Comparison of ENCODE assay signal across 8 cellular contexts in the genomic region with DNA sequence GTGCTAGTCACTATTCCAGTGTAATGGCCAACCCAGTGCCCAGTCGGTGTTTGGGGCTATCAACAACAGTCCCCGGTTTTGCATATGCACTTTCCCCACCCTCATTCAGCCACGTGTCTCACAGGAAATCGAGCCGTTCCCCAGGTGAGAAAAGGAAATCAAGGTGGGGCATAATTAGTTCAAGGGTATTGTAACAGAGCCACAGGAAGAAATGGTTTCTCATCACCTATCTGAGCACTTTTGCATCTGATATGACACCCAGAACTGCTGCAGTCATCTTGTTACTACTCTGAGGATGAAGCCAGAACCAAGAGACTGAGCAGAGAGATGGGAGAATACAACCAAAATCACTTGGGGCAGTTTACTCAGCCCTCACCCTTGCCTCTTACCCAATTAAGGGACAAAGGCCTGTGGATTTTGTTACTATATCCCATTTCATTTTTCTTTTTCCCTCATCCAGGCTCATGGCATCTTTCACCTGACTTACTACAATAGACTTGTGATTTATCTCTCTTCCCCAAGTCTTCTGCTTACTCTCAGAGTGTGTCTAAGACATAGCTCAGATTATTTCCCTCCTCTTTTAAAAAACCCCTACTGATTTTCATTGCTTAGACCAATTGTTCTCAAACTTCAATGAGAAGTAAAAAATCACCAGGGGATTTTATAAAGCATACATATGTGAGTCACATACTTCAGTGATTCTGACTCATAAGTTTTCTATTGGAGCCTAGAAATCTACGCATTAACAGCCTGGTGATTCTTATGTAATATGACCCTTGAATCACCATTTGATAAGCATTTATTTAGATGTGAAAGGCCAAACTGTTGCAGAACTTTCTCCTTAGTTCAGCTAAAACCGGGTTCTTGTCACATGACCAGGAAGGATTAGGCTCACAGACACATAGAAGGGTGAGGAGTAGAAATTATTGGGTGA. TPM values are rescaled to one million over a fixed set of nuclear protein-coding genes. Genes with fewer than 3 reads are reported as not detected.
DNase-seq lines count a peak whose midpoint lies in the region; TF ChIP-seq lines count a peak whose summit lies in the region.

No MANE protein-coding gene starts in this region.

- no peaks in the 10 kb centered on the region for H3K27me3 ChIP-seq in OCI-LY3 (ENCODE audit: low read depth, low read length)
- no peaks in the 10 kb centered on the region for H3K27me3 ChIP-seq in trophoblast cell (ENCODE audit: insufficient read depth, low read length)

- no peak overlapping the region for H3K14ac ChIP-seq in trophoblast cell (ENCODE audit: low read length)

- H3K4me2 ChIP-seq in OCI-LY3 (ENCODE audit: low read length) = no peak overlapping the region
- no peak overlapping the region for H3K4me2 ChIP-seq in trophoblast cell (ENCODE audit: low read length)

- H2BK12ac ChIP-seq in trophoblast cell (ENCODE audit: low read length) = no peak overlapping the region

- no peak overlapping the region for H3K4ac ChIP-seq in trophoblast cell (ENCODE audit: low read depth, low read length)

- H3K79me1 ChIP-seq in trophoblast cell (ENCODE audit: low read length) = no peaks in the 10 kb centered on the region

- no peaks in the 10 kb centered on the region for H3K9me3 ChIP-seq in OCI-LY3 (ENCODE audit: insufficient read depth, low read length)
- no peaks in the 10 kb centered on the region for H3K9me3 ChIP-seq in trophoblast cell (ENCODE audit: insufficient read depth, low read depth, low read length)

- no peak overlapping the region for H3K4me3 ChIP-seq in OCI-LY3 (ENCODE audit: low read length)
- no peak overlapping the region for H3K4me3 ChIP-seq in cardiac fibroblast (replicated peaks in 1 of 2; ENCODE audit: low read depth in 2 of 2, low read length in 2 of 2)
- H3K4me3 ChIP-seq in trophoblast cell (ENCODE audit: low read depth, low read length) = no peak overlapping the region

- H2BK120ac ChIP-seq in trophoblast cell (ENCODE audit: insufficient read depth, low read length, poor library complexity) = no peak overlapping the region

- H2AK5ac ChIP-seq in trophoblast cell (ENCODE audit: low read length) = no peak overlapping the region

- no peak overlapping the region for H3K23ac ChIP-seq in trophoblast cell (ENCODE audit: low read length)

- H3K79me2 ChIP-seq in OCI-LY3 (ENCODE audit: low read length) (no peaks in the 10 kb centered on the region), trophoblast cell (ENCODE audit: control insufficient read depth, insufficient read depth, low read length, poor library complexity) (no peaks in the 10 kb centered on the region)

- H4K8ac ChIP-seq in trophoblast cell (ENCODE audit: low read depth, low read length) = no peak overlapping the region

- H3K27ac ChIP-seq in OCI-LY3 (ENCODE audit: low read length) = no peak overlapping the region
- H3K27ac ChIP-seq in trophoblast cell (ENCODE audit: low read depth, low read length) = no peak overlapping the region

- H3K36me3 ChIP-seq in OCI-LY3 (replicated peaks; ENCODE audit: low read depth, low read length) (no peaks in the 10 kb centered on the region), trophoblast cell (ENCODE audit: control insufficient read depth in 1 of 2, insufficient read depth in 2 of 2, low read length in 2 of 2) (no peaks in the 10 kb centered on the region)

- DNase-seq in activated gamma-delta T cell treated with Interleukin-2 at 50 U/mL for 16 hours = peak; percentile 11
- no peak for DNase-seq in activated gamma-delta T cell (lab: John Stamatoyannopoulos, UW)
- peak; percentile 17 to 56 for DNase-seq in cardiac fibroblast (ENCODE audit: low read depth in 2 of 2)
- peak; percentile 18 for DNase-seq in stromal cell of bone marrow (ENCODE audit: low read depth)
- DNase-seq in dedifferentiated amniotic fluid mesenchymal stem cell (ENCODE audit: extremely low spot score) = no peak
- DNase-seq in putamen (ENCODE audit: low spot score) = no peak
- DNase-seq in trophoblast cell = no peak

- H3K9ac ChIP-seq in OCI-LY3 (ENCODE audit: low read length) = no peak overlapping the region
- no peak overlapping the region for H3K9ac ChIP-seq in trophoblast cell (ENCODE audit: low read length)

- H2AFZ ChIP-seq in OCI-LY3 (ENCODE audit: low read depth, low read length) (peak overlapping the region; percentile 56; the same call in 1 of the 2 replicates), trophoblast cell (ENCODE audit: insufficient read depth, low read length, poor library complexity) (no peak overlapping the region)

- no peak for TF ChIP-seq CTCF in OCI-LY3 (IDR thresholded peaks at IDR 0.05; ENCODE audit: low read depth, low read length)
- TF ChIP-seq CTCF in cardiac fibroblast (IDR thresholded peaks at IDR 0.05; ENCODE audit: low read depth, low read length) = no peak

- no peak overlapping the region for H4K91ac ChIP-seq in trophoblast cell (ENCODE audit: low read depth, low read length)

- WGBS in trophoblast cell (ENCODE audit: extremely low coverage, insufficient coverage, insufficient read length) = no CpG with 5 or more reads among the region's 7 CpGs

- H3K4me1 ChIP-seq in OCI-LY3 (ENCODE audit: low read length) (peaks cover 5% of the 10 kb centered on the region), trophoblast cell (ENCODE audit: control insufficient read depth in 1 of 2, insufficient read depth in 2 of 2, low read length in 2 of 2) (no peaks in the 10 kb centered on the region)

- no peak overlapping the region for H2BK5ac ChIP-seq in trophoblast cell (ENCODE audit: low read depth, low read length, poor library complexity)

- H4K20me1 ChIP-seq in OCI-LY3 (ENCODE audit: insufficient read depth, low read length) = no peaks in the 10 kb centered on the region

- H3K18ac ChIP-seq in trophoblast cell (ENCODE audit: low read length) = no peak overlapping the region

- H4K12ac ChIP-seq in trophoblast cell (ENCODE audit: low read depth, low read length) = no peak overlapping the region

RNA-seq across cellular contexts. Expression of a gene that starts 40.5 kb away (rescaled TPM):
- not detected in 2 replicates for polyA plus RNA-seq in trophoblast cell (2013)

Comparison
In these comparisons a context has a peak if more than half of its experiments do, and no peak if none do; other contexts are left out.
1. DNase-seq: peak in activated gamma-delta T cell treated with Interleukin-2 at 50 U/mL for 16 hours (single experiment), cardiac fibroblast (2 of 2) and stromal cell of bone marrow (single experiment); none in activated gamma-delta T cell (single experiment), dedifferentiated amniotic fluid mesenchymal stem cell (single experiment), putamen (single experiment) and trophoblast cell (0 of 2).